In genomic region chr12:6783828-6784227, GRCh38 we compare ENCODE assay signal across 1 cellular context.
TF ChIP-seq lines count a peak whose summit lies in the region.

No MANE protein-coding gene starts in this region.

TF ChIP-seq in GM23338, 12 proteins besides CTCF, POLR2A, EP300 and RAD21:
- no peak for TF ChIP-seq CREB1 (CRISPR knock-in tag; IDR thresholded peaks at IDR 0.05; ENCODE audit: low read depth)
- TF ChIP-seq ZNF114 (CRISPR knock-in tag; IDR thresholded peaks at IDR 0.05), result no peak
- TF ChIP-seq STAT1 (IDR thresholded peaks at IDR 0.05; ENCODE audit: unreplicated experiment), result no peak
- no peak for TF ChIP-seq EZH2phosphoT487 (IDR thresholded peaks at IDR 0.05; ENCODE audit: unreplicated experiment)
- TF ChIP-seq JUNB (IDR thresholded peaks at IDR 0.05; ENCODE audit: unreplicated experiment), result no peak
- TF ChIP-seq POLR2AphosphoS5 (IDR thresholded peaks at IDR 0.05; ENCODE audit: low read depth), result no peak
- no peak for TF ChIP-seq ZNF331 (CRISPR knock-in tag; IDR thresholded peaks at IDR 0.05; ENCODE audit: low read depth)
- no peak for TF ChIP-seq EZH2 (IDR thresholded peaks at IDR 0.05; ENCODE audit: low read depth, unreplicated experiment)
- TF ChIP-seq REST (IDR thresholded peaks at IDR 0.05; ENCODE audit: unreplicated experiment), result no peak
- no peak for TF ChIP-seq ZNF462 (CRISPR knock-in tag; IDR thresholded peaks at IDR 0.05)
